Comparison of ENCODE assay signal across 8 cellular contexts in the genomic region with DNA sequence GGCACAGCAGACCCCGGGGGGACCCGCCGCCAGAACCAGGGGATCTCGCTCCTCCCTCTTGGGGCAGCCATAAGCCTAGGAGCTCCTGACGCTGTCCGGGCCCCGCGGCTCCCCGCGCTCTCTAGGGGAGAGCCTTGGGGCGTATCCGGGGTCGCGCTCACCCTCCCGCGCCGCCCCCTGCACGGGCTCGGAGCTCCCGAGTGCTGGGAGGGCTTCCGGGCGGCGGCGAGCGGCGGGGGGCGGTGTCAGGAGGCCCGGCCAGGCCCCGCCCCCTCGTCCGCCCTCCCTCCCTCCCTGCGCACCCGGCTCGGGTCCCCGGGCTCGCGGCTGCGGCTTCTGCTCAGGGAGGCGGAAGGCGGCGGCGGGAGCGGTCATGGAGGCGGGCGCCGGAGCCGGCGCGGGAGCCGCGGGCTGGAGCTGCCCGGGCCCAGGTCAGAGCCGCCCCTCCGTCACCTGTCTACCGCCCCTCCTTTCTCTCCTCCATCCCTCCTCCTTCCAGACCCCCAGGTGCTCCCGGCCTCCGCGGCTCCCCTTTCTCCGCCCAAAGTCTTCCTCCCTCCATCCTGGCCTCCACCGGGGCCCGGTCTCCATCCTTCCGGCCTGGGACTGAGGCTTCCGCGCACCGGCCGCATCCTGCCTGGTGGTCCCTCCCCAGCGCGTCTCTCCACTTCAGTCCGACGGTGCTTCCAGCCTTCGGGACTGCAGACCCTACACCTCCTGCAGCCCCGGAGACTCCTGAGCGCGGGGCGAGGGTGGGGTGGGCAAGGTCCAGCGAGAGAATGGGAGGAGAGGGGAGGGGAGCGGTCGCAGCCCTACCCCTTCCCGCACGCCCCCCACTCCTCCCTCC. TPM values are rescaled to one million over a fixed set of nuclear protein-coding genes. Genes with fewer than 3 reads are reported as not detected.
A peak's percentile ranks its signal among the peaks of the same experiment; 100 is the strongest.
DNase-seq lines count a peak whose midpoint lies in the region; ATAC-seq and TF ChIP-seq lines count a peak whose summit lies in the region.

No MANE protein-coding gene starts in this region.

- H3K9ac ChIP-seq in Karpas-422 (ENCODE audit: low read length): peak overlapping the region; percentile 93

- no peaks in the 10 kb centered on the region for H3K9me3 ChIP-seq in Karpas-422 (ENCODE audit: low read length)
- H3K9me3 ChIP-seq in heart left ventricle: no peaks in the 10 kb centered on the region

- no peaks in the 10 kb centered on the region for H3K9me2 ChIP-seq in Karpas-422 (replicated peaks; ENCODE audit: insufficient read depth, low read length)

- WGBS in heart left ventricle, 4 donors: 0 to 1% (median 1%) methylated on average over 35 to 80 of the region's 80 CpGs

- peak in 1 of 2 donors; percentile 51 for TF ChIP-seq POLR2A in heart left ventricle (IDR thresholded peaks at IDR 0.05)

- ATAC-seq in GM21576 (IDR thresholded peaks at IDR 0.05; ENCODE audit: unreplicated experiment) (peak; percentile 81), heart left ventricle (peak; percentile 17 to 92 (median 80))

- no peak overlapping the region; the same call in 1 of the 2 replicates for H3K27ac ChIP-seq in Karpas-422 (ENCODE audit: low read length)
- H3K27ac ChIP-seq in heart left ventricle: peak overlapping the region in 7 of 12 donors; percentile 39 to 88 (median 55)

- H4K20me1 ChIP-seq in Karpas-422 (ENCODE audit: insufficient read depth, low read depth, low read length): no peaks in the 10 kb centered on the region

- peaks cover 8% of the 10 kb centered on the region for H3K27me3 Mint-ChIP-seq in activated naive CD8-positive, alpha-beta T cell treated with anti-CD3 and anti-CD28 coated beads for 36 hours
- peaks cover 23% of the 10 kb centered on the region for H3K27me3 Mint-ChIP-seq in progenitor cell of endocrine pancreas

- peaks cover 11% of the 10 kb centered on the region for H3K4me1 Mint-ChIP-seq in activated naive CD8-positive, alpha-beta T cell treated with anti-CD3 and anti-CD28 coated beads for 36 hours
- peaks cover 4% of the 10 kb centered on the region for H3K4me1 Mint-ChIP-seq in progenitor cell of endocrine pancreas (ENCODE audit: low read depth)

- no peak for TF ChIP-seq CTCF in heart left ventricle (IDR thresholded peaks at IDR 0.05)
- no peak for TF ChIP-seq CTCF in progenitor cell of endocrine pancreas (IDR thresholded peaks at IDR 0.05; ENCODE audit: unreplicated experiment)

- H3K36me3 ChIP-seq in Karpas-422 (ENCODE audit: insufficient read depth, low read length) (no peaks in the 10 kb centered on the region), heart left ventricle (no peaks in the 10 kb centered on the region)

- peak overlapping the region; percentile 88 for H3K4me3 Mint-ChIP-seq in activated naive CD8-positive, alpha-beta T cell treated with anti-CD3 and anti-CD28 coated beads for 36 hours
- peak overlapping the region; percentile 89 for H3K4me3 Mint-ChIP-seq in progenitor cell of endocrine pancreas (ENCODE audit: low read depth)

- intact Hi-C loops in heart left ventricle (cut with DNase I): loop anchor here in 7 of 10 donors (5.0 to 10.0 kb wide), 8 partner anchors 36 to 91 kb away; partner anchors contain the start of genes ATP6V1F (in 2 of the 7), CALU (in 2 of the 7) and FLNC (in 1 of the 7)

- no peaks in the 10 kb centered on the region for H3K9me3 Mint-ChIP-seq in activated naive CD8-positive, alpha-beta T cell treated with anti-CD3 and anti-CD28 coated beads for 36 hours
- H3K9me3 Mint-ChIP-seq in progenitor cell of endocrine pancreas (ENCODE audit: low read depth): no peaks in the 10 kb centered on the region

- peak overlapping the region; percentile 97 for H3K4me3 ChIP-seq in Karpas-422 (ENCODE audit: low read length)
- H3K4me3 ChIP-seq in heart left ventricle: peak overlapping the region; percentile 62 to 94 (median 78)

- peak overlapping the region; percentile 91 for H3K4me2 ChIP-seq in Karpas-422 (ENCODE audit: low read depth, low read length, poor library complexity, severe bottlenecking)

- DNase-seq in DMS53 treated with DMSO at 0.1 percent for 48 hours (lab: John Stamatoyannopoulos, UW; ENCODE audit: unreplicated experiment): peak; percentile 52
- peak; percentile 89 for DNase-seq in Karpas-422
- peak; percentile 37 for DNase-seq in SKM-1 (lab: John Stamatoyannopoulos, UW; ENCODE audit: unreplicated experiment)
- peak; percentile 81 for DNase-seq in activated naive CD8-positive, alpha-beta T cell treated with anti-CD3 and anti-CD28 coated beads for 36 hours
- DNase-seq in heart left ventricle: peak; percentile 74 to 91 (median 78)
- peak; percentile 57 for DNase-seq in progenitor cell of endocrine pancreas (ENCODE audit: low spot score, unreplicated experiment)
- peak; percentile 68 for DNase-seq in ureter (ENCODE audit: low spot score)

- H3K4me1 ChIP-seq in Karpas-422 (ENCODE audit: low read length): peaks cover 19% of the 10 kb centered on the region
- H3K4me1 ChIP-seq in heart left ventricle: peaks cover 0 to 30% (median 19%) of the 10 kb centered on the region in 12 donors

- H2AFZ ChIP-seq in Karpas-422 (ENCODE audit: low read length): peak overlapping the region; percentile 97

- H3K79me2 ChIP-seq in Karpas-422 (ENCODE audit: low read length): peaks cover 5% of the 10 kb centered on the region; the same call in 1 of the 2 replicates

- H3K36me3 Mint-ChIP-seq in activated naive CD8-positive, alpha-beta T cell treated with anti-CD3 and anti-CD28 coated beads for 36 hours: no peaks in the 10 kb centered on the region
- H3K36me3 Mint-ChIP-seq in progenitor cell of endocrine pancreas (ENCODE audit: insufficient read depth): peaks cover 7% of the 10 kb centered on the region

- H3K27me3 ChIP-seq in Karpas-422 (ENCODE audit: low read length): no peaks in the 10 kb centered on the region
- no peaks in the 10 kb centered on the region for H3K27me3 ChIP-seq in heart left ventricle

- H3K27ac Mint-ChIP-seq in activated naive CD8-positive, alpha-beta T cell treated with anti-CD3 and anti-CD28 coated beads for 36 hours: peak overlapping the region; percentile 32
- peak overlapping the region; percentile 51 for H3K27ac Mint-ChIP-seq in progenitor cell of endocrine pancreas

RNA-seq across cellular contexts. Expression of gene CCDC136, which starts 0.4 kb away (rescaled TPM):
- total RNA-seq in Karpas-422 (2014; rRNA removed; shearing (Covaris generic); ENCODE audit: low replicate concordance): 25.9 and 32.5 TPM in 2 replicates
- total RNA-seq in activated naive CD8-positive, alpha-beta T cell treated with anti-CD3 and anti-CD28 coated beads for 36 hours: 10 to 100 TPM; 10.8 to 11.0 TPM
- 10 to 100 TPM in 6 of 9 donors, 1 to 10 TPM in 3; 6.4 to 22.8 (median 10.4) TPM for total RNA-seq in heart left ventricle
- polyA plus RNA-seq in heart left ventricle: 10 to 100 TPM in 1 of 2 donors, 1 to 10 TPM in 1; 9.0 to 13.9 TPM
- total RNA-seq in progenitor cell of endocrine pancreas: 66.3 and 74.2 TPM in 2 replicates
- 12.5 TPM for total RNA-seq in ureter

RNA-seq across cellular contexts. Expression of gene OPN1SW, which starts 15.8 kb away (rescaled TPM):
- not detected in 2 replicates for total RNA-seq in Karpas-422 (2014; rRNA removed; shearing (Covaris generic); ENCODE audit: low replicate concordance)
- not detected for total RNA-seq in activated naive CD8-positive, alpha-beta T cell treated with anti-CD3 and anti-CD28 coated beads for 36 hours
- total RNA-seq in heart left ventricle (not detected), progenitor cell of endocrine pancreas (not detected in 2 replicates), ureter (not detected)
- polyA plus RNA-seq in heart left ventricle: not detected

RNA-seq across cellular contexts. Expression of gene FLNC, which starts 38.9 kb away (rescaled TPM):
- total RNA-seq in Karpas-422 (2014; rRNA removed; shearing (Covaris generic); ENCODE audit: low replicate concordance): not detected in 2 replicates
- under 1 TPM; 0.12 to 0.23 TPM for total RNA-seq in activated naive CD8-positive, alpha-beta T cell treated with anti-CD3 and anti-CD28 coated beads for 36 hours
- total RNA-seq in heart left ventricle: 1,000 to 10,000 TPM in 6 of 9 donors, 100 to 1,000 TPM in 3; 721 to 3,687 (median 1,170) TPM
- polyA plus RNA-seq in heart left ventricle: 1,000 to 10,000 TPM in 1 of 2 donors, 100 to 1,000 TPM in 1; 399 to 1,654 TPM
- 6.9 and 11.7 TPM in 2 replicates for total RNA-seq in progenitor cell of endocrine pancreas
- total RNA-seq in ureter: 84.1 TPM

RNA-seq across cellular contexts. Expression of gene CALU, which starts 52.2 kb away (rescaled TPM):
- 33.3 and 42.1 TPM in 2 replicates for total RNA-seq in Karpas-422 (2014; rRNA removed; shearing (Covaris generic); ENCODE audit: low replicate concordance)
- 10 to 100 TPM; 42.2 to 44.5 TPM for total RNA-seq in activated naive CD8-positive, alpha-beta T cell treated with anti-CD3 and anti-CD28 coated beads for 36 hours
- total RNA-seq in heart left ventricle (100 to 1,000 TPM; 172 to 689 (median 257) TPM), progenitor cell of endocrine pancreas (107 and 111 TPM in 2 replicates), ureter (82.5 TPM)
- polyA plus RNA-seq in heart left ventricle: 100 to 1,000 TPM in 1 of 2 donors, 10 to 100 TPM in 1; 51.4 to 634 TPM

Comparison
In these comparisons a context has a peak if more than half of its experiments do, and no peak if none do; other contexts are left out.
1. DNase-seq: peak in every context shown above with its lines; median percentile 89 in Karpas-422; 81 in activated naive CD8-positive, alpha-beta T cell treated with anti-CD3 and anti-CD28 coated beads for 36 hours; 78 in heart left ventricle; 68 in ureter; 57 in progenitor cell of endocrine pancreas; 52 in DMS53 treated with DMSO at 0.1 percent for 48 hours; 37 in SKM-1.